In genomic region chr2:110114801-110115200, GRCh38 we compare ENCODE assay signal across 10 cellular contexts. TPM values are rescaled to one million over a fixed set of nuclear protein-coding genes. Genes with fewer than 3 reads are reported as not detected.
DNase-seq lines count a peak whose midpoint lies in the region; ATAC-seq and TF ChIP-seq lines count a peak whose summit lies in the region.
"Had no signal": no experiment of that assay in that cellular context is flagged by ENCODE, and none has a peak within 500 bp of the region (broad histone marks: within the 10 kb centered on the region; RNA-seq: fewer than 3 reads in every experiment).

No MANE protein-coding gene starts in this region.

- no peak for DNase-seq in ascending aorta (ENCODE audit: low spot score in 2 of 2)
- DNase-seq in kidney epithelial cell (ENCODE audit: low read depth): no peak
- DNase-seq in thoracic aorta (ENCODE audit: low spot score): no peak
- DNase-seq in foreskin melanocyte: no peak
- no peak for DNase-seq in HUDEP-2 (lab: John Stamatoyannopoulos, UW; ENCODE audit: unreplicated experiment in 76 of 76)
- DNase-seq: MM.1S; naive thymus-derived CD8-positive, alpha-beta T cell had no signal

- H3K9me3 ChIP-seq in HUES6 (ENCODE audit: control insufficient read depth, insufficient read depth, low read depth, low read length) (no peaks in the 10 kb centered on the region), ascending aorta (no peaks in the 10 kb centered on the region), thoracic aorta (no peaks in the 10 kb centered on the region)

- H3K4me3 ChIP-seq in HUES6 (ENCODE audit: low read depth, low read length) (peak overlapping the region; percentile 68), ascending aorta (peak overlapping the region in 1 of 2 donors; percentile 65), kidney epithelial cell (ENCODE audit: low read depth, low read length) (peak overlapping the region; percentile 72), thoracic aorta (peak overlapping the region; percentile 72)

- no peak overlapping the region for H3K27ac ChIP-seq in HUES6 (ENCODE audit: low read depth, low read length)
- H3K27ac ChIP-seq in ascending aorta: peak overlapping the region; percentile 31 to 63
- H3K27ac ChIP-seq in thoracic aorta: peak overlapping the region in 1 of 2 donors; percentile 37

- TF ChIP-seq CTCF in ascending aorta (IDR thresholded peaks at IDR 0.05): no peak
- TF ChIP-seq CTCF in kidney epithelial cell (IDR thresholded peaks at IDR 0.05; ENCODE audit: insufficient read depth, low read length, poor library complexity, severe bottlenecking): no peak
- TF ChIP-seq CTCF in thoracic aorta (IDR thresholded peaks at IDR 0.05): no peak

- ATAC-seq in thoracic aorta (ENCODE audit: insufficient number of reproducible peaks, low FRiP score, low read depth) (no peak), HG02973 (IDR thresholded peaks at IDR 0.05; ENCODE audit: unreplicated experiment) (no peak)
- ATAC-seq: activated CD4-positive, CD25-positive, alpha-beta regulatory T cell treated with anti-CD3 and anti-CD28 coated beads, Interleukin-2, amount 50 U/mL, for 24 hours; naive thymus-derived CD8-positive, alpha-beta T cell had no signal

- H3K36me3 ChIP-seq in HUES6 (ENCODE audit: control insufficient read depth, insufficient read depth, low read length) (no peaks in the 10 kb centered on the region), ascending aorta (no peaks in the 10 kb centered on the region), kidney epithelial cell (ENCODE audit: control insufficient read depth, insufficient read depth, low read length) (no peaks in the 10 kb centered on the region), thoracic aorta (no peaks in the 10 kb centered on the region)

- peaks cover 47% of the 10 kb centered on the region for H3K27me3 ChIP-seq in HUES6 (ENCODE audit: control insufficient read depth, insufficient read depth, low read length)
- no peaks in the 10 kb centered on the region for H3K27me3 ChIP-seq in ascending aorta
- H3K27me3 ChIP-seq in kidney epithelial cell (ENCODE audit: control insufficient read depth, insufficient read depth, low read length): no peaks in the 10 kb centered on the region
- H3K27me3 ChIP-seq in thoracic aorta (replicated peaks; ENCODE audit: insufficient read depth): no peaks in the 10 kb centered on the region

- peaks cover 9% of the 10 kb centered on the region for H3K4me1 ChIP-seq in HUES6 (ENCODE audit: control insufficient read depth, insufficient read depth, low read length)
- peaks cover 0 to 7% of the 10 kb centered on the region in 2 donors for H3K4me1 ChIP-seq in ascending aorta
- H3K4me1 ChIP-seq in thoracic aorta (ENCODE audit: control insufficient read depth in 1 of 2, low read depth in 2 of 2): peaks cover 0 to 17% of the 10 kb centered on the region in 2 donors

- intact Hi-C loops in ascending aorta (cut with DNase I): no loop called here

- no peak overlapping the region for H3K9ac ChIP-seq in HUES6 (ENCODE audit: low read length)

RNA-seq across cellular contexts. Expression of gene MALL, which starts 0.8 kb away (rescaled TPM):
- total RNA-seq in ascending aorta (38.5 TPM), kidney epithelial cell (6.1 and 7.5 TPM in 2 replicates), thoracic aorta (10 to 100 TPM; 25.3 to 27.6 TPM)
